28 cellular contexts compared by ENCODE assay signal in the genomic region with DNA sequence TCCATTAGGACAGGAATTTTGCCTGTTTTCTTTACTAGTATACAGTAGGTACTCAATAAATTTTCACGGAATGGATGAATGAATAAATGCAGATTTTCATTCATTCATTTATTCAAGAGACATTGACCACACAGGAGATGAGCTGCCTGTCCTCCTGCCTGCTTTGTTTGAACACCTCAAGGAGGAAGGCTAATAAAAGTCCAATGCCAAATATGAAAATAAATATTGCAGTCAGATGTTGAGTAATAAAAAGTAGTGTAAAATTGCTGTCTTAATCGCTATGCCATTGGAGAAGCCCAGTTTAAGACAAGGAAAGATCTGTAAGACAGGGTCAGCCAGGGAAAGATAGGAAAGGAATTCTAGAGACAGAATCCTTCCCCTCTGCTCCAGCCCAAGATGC.
"Had no signal": no experiment of that assay in that cellular context is flagged by ENCODE, and none has a peak within 500 bp of the region (broad histone marks: within the 10 kb centered on the region; RNA-seq: fewer than 3 reads in every experiment).

No MANE protein-coding gene starts in this region.

- ATAC-seq: naive thymus-derived CD8-positive, alpha-beta T cell; natural killer cell treated with Interleukin-12 subunit alpha and Interleukin-12 subunit beta and Interleukin-15 and Interleukin-18, amount 100 ng/mL, for 72 hours; pancreas; right cardiac atrium; right lobe of liver; stimulated activated effector memory CD8-positive, alpha-beta T cell treated with anti-CD3 and anti-CD28 coated beads, Interleukin-12 subunit alpha, Interleukin-12 subunit beta, amount 100 ng/mL, for 72 hours; stimulated activated naive B cell treated with anti-CD40 and anti-IgM and Interleukin-4, amounts not matched to agents 10 μg/mL and 1 μg/mL and 100 μg/mL, for 72 hours had no signal

- H3K9me3 Mint-ChIP-seq: naive thymus-derived CD8-positive, alpha-beta T cell; natural killer cell treated with Interleukin-12 subunit alpha and Interleukin-12 subunit beta and Interleukin-15 and Interleukin-18, amount 100 ng/mL, for 72 hours; nephron progenitor cell; neural crest cell; stimulated activated effector memory CD8-positive, alpha-beta T cell treated with anti-CD3 and anti-CD28 coated beads, Interleukin-12 subunit alpha, Interleukin-12 subunit beta, amount 100 ng/mL, for 72 hours had no signal

- H3K4me3 ChIP-seq: pancreas, psoas muscle, right lobe of liver, sigmoid colon, stomach, thoracic aorta, thyroid gland, tibial nerve, upper lobe of left lung, vagina had no signal

- DNase-seq: naive thymus-derived CD8-positive, alpha-beta T cell; nephron progenitor cell; nucleus accumbens; pancreas; posterior cingulate gyrus; psoas muscle; right cardiac atrium; right lobe of liver; sigmoid colon; small intestine; stimulated activated CD4-positive, alpha-beta T cell treated with anti-CD3 and anti-CD28 coated beads, Interleukin-15, amount 100 ng/mL, for 24 hours; stimulated activated CD4-positive, alpha-beta T cell treated with anti-CD3 and anti-CD28 coated beads, Interleukin-2, amount 100 ng/mL, for 24 hours; stimulated activated CD4-positive, alpha-beta T cell treated with anti-CD3 and anti-CD28 coated beads, Interleukin-2, amount 100 ng/mL, for 48 hours; stimulated activated CD4-positive, alpha-beta T cell treated with anti-CD3 and anti-CD28 coated beads, Interleukin-4, amount 100 ng/mL, for 24 hours; stimulated activated naive B cell treated with anti-CD40 and anti-IgM and Interleukin-4, amounts not matched to agents 10 μg/mL and 1 μg/mL and 100 μg/mL, for 72 hours; stimulated activated naive CD4-positive, alpha-beta T cell treated with Interleukin-2 at 50 U/mL for 16 hours; stomach; thyroid gland; upper lobe of left lung had no signal

- H3K27me3 Mint-ChIP-seq: naive thymus-derived CD8-positive, alpha-beta T cell; progenitor cell of endocrine pancreas had no signal

- H3K9me3 ChIP-seq: neutrophil, pancreas, psoas muscle, right lobe of liver, sigmoid colon, stomach, thoracic aorta, thyroid gland, tibial nerve, upper lobe of left lung, vagina had no signal

- H3K4me1 Mint-ChIP-seq: nephron progenitor cell had no signal

- H3K36me3 Mint-ChIP-seq: natural killer cell treated with Interleukin-12 subunit alpha and Interleukin-12 subunit beta and Interleukin-15 and Interleukin-18, amount 100 ng/mL, for 72 hours; stimulated activated effector memory CD8-positive, alpha-beta T cell treated with anti-CD3 and anti-CD28 coated beads, Interleukin-12 subunit alpha, Interleukin-12 subunit beta, amount 100 ng/mL, for 72 hours had no signal

- H3K27ac Mint-ChIP-seq: natural killer cell treated with Interleukin-12 subunit alpha and Interleukin-12 subunit beta and Interleukin-15 and Interleukin-18, amount 100 ng/mL, for 72 hours; nephron progenitor cell; progenitor cell of endocrine pancreas; stimulated activated effector memory CD8-positive, alpha-beta T cell treated with anti-CD3 and anti-CD28 coated beads, Interleukin-12 subunit alpha, Interleukin-12 subunit beta, amount 100 ng/mL, for 72 hours; stimulated activated naive B cell treated with anti-CD40 and anti-IgM and Interleukin-4, amounts not matched to agents 10 μg/mL and 1 μg/mL and 100 μg/mL, for 72 hours; stimulated activated naive CD8-positive, alpha-beta T cell treated with anti-CD3 and anti-CD28 coated beads, Interleukin-15, Interleukin-2, amounts not matched to agents 100 ng/mL and 50 ng/mL, for 24 hours had no signal

- H3K4me3 Mint-ChIP-seq: natural killer cell treated with Interleukin-12 subunit alpha and Interleukin-12 subunit beta and Interleukin-15 and Interleukin-18, amount 100 ng/mL, for 72 hours; nephron progenitor cell; neural crest cell; stimulated activated effector memory CD8-positive, alpha-beta T cell treated with anti-CD3 and anti-CD28 coated beads, Interleukin-12 subunit alpha, Interleukin-12 subunit beta, amount 100 ng/mL, for 72 hours; stimulated activated naive B cell treated with anti-CD40 and anti-IgM and Interleukin-4, amounts not matched to agents 10 μg/mL and 1 μg/mL and 100 μg/mL, for 72 hours; stimulated activated naive CD8-positive, alpha-beta T cell treated with anti-CD3 and anti-CD28 coated beads, Interleukin-15, Interleukin-2, amounts not matched to agents 100 ng/mL and 50 ng/mL, for 24 hours had no signal
